Comparison of ENCODE assay signal across 8 cellular contexts in genomic region chr18:74551936-74552555, GRCh38. TPM values are rescaled to one million over a fixed set of nuclear protein-coding genes. Genes with fewer than 3 reads are reported as not detected.
DNase-seq lines count a peak whose midpoint lies in the region; TF ChIP-seq lines count a peak whose summit lies in the region.

No MANE protein-coding gene starts in this region.

- no peak overlapping the region for H3K27ac ChIP-seq in MM.1S (ENCODE audit: low read length)
- H3K27ac ChIP-seq in osteoblast (ENCODE audit: low read depth, low read length): no peak overlapping the region
- H3K27ac ChIP-seq in tibial nerve: no peak overlapping the region

- DNase-seq in GM03348 (ENCODE audit: low spot score) (peak; percentile 90), HCEC 1CT (peak; percentile 75), MM.1S (peak; percentile 85), SIG-M5 (lab: John Stamatoyannopoulos, UW) (peak; percentile 5), foreskin melanocyte (peak; percentile 68), osteoblast (ENCODE audit: insufficient read length, low spot score, missing footprints) (peak; percentile 97), tibial nerve (ENCODE audit: low spot score in 2 of 2) (peak; percentile 83 to 97)
- DNase-seq in activated effector memory CD4-positive, alpha-beta T cell treated with Interleukin-2 at 50 U/mL for 16 hours: peak; percentile 58

- H3K9me3 ChIP-seq in MM.1S (replicated peaks; ENCODE audit: insufficient read depth, low read length): no peaks in the 10 kb centered on the region
- H3K9me3 ChIP-seq in osteoblast (ENCODE audit: low read depth, low read length): no peaks in the 10 kb centered on the region
- H3K9me3 ChIP-seq in tibial nerve: peaks cover 0 to 22% (median 3%) of the 10 kb centered on the region in 4 donors

- no peaks in the 10 kb centered on the region for H3K9me2 ChIP-seq in MM.1S (replicated peaks; ENCODE audit: insufficient read depth, low read length)

- H2AFZ ChIP-seq in MM.1S (ENCODE audit: low read length): peak overlapping the region; percentile 19; the same call in 1 of the 2 replicates
- no peak overlapping the region for H2AFZ ChIP-seq in osteoblast (ENCODE audit: low read length)

- no peak for TF ChIP-seq EP300 in tibial nerve (IDR thresholded peaks at IDR 0.05)

- H4K20me1 ChIP-seq in MM.1S (ENCODE audit: insufficient read depth, low read length) (no peaks in the 10 kb centered on the region), osteoblast (ENCODE audit: insufficient read depth, low read length) (no peaks in the 10 kb centered on the region)

- no peak overlapping the region for H3K4me3 ChIP-seq in MM.1S (ENCODE audit: low read length)
- H3K4me3 ChIP-seq in osteoblast (ENCODE audit: insufficient read depth, low read length): no peak overlapping the region
- no peak overlapping the region for H3K4me3 ChIP-seq in tibial nerve

- no peak overlapping the region for H3K9ac ChIP-seq in MM.1S (ENCODE audit: low read length)

- no peaks in the 10 kb centered on the region for H3K36me3 ChIP-seq in MM.1S (replicated peaks; ENCODE audit: insufficient read depth, low read length)
- no peaks in the 10 kb centered on the region for H3K36me3 ChIP-seq in osteoblast (ENCODE audit: insufficient read depth, low read length)
- H3K36me3 ChIP-seq in tibial nerve: no peaks in the 10 kb centered on the region

- no peaks in the 10 kb centered on the region for H3K79me2 ChIP-seq in MM.1S (ENCODE audit: low read length)
- H3K79me2 ChIP-seq in osteoblast (ENCODE audit: insufficient read depth, low read length): no peaks in the 10 kb centered on the region

- 24 to 26% methylated on average over 5 of the region's 5 CpGs for WGBS in tibial nerve, 2 donors

- H3K27me3 ChIP-seq in MM.1S (replicated peaks; ENCODE audit: insufficient read depth, low read length) (no peaks in the 10 kb centered on the region), osteoblast (ENCODE audit: insufficient read depth, low read length) (peaks cover 18% of the 10 kb centered on the region), tibial nerve (no peaks in the 10 kb centered on the region)

- TF ChIP-seq POLR2A in tibial nerve (IDR thresholded peaks at IDR 0.05): no peak

- H3K4me2 ChIP-seq in MM.1S (ENCODE audit: low read depth, low read length) (no peak overlapping the region), osteoblast (ENCODE audit: insufficient read depth, low read length) (no peak overlapping the region)

- no peaks in the 10 kb centered on the region for H3F3A ChIP-seq in MM.1S (ENCODE audit: insufficient read depth, low read length)

- TF ChIP-seq CTCF in MM.1S (IDR thresholded peaks at IDR 0.05; ENCODE audit: low read length) (peak; percentile 79), osteoblast (IDR thresholded peaks at IDR 0.05; ENCODE audit: extremely low read depth, low read depth, low read length) (peak; percentile 87), tibial nerve (IDR thresholded peaks at IDR 0.05) (peak; percentile 72 to 83 (median 75))

- peaks cover 6% of the 10 kb centered on the region for H3K4me1 ChIP-seq in MM.1S (ENCODE audit: low read length)
- H3K4me1 ChIP-seq in osteoblast (ENCODE audit: insufficient read depth, low read length): peaks cover 4% of the 10 kb centered on the region
- H3K4me1 ChIP-seq in tibial nerve: peaks cover 0 to 15% (median 4%) of the 10 kb centered on the region in 4 donors

RNA-seq across cellular contexts. Expression of gene CNDP1, which starts 17.7 kb away (rescaled TPM):
- not detected in 2 replicates for total RNA-seq in osteoblast
- 1 to 10 TPM in 1 of 4 donors, under 1 TPM in 1, not detected in 2; 0.22 to 1.0 TPM for total RNA-seq in tibial nerve

RNA-seq across cellular contexts. Expression of gene ZNF407, which starts 45.6 kb away (rescaled TPM):
- total RNA-seq in osteoblast: 16.6 and 19.4 TPM in 2 replicates
- total RNA-seq in tibial nerve: 10 to 100 TPM; 18.6 to 22.8 (median 19.6) TPM

RNA-seq across cellular contexts. Expression of gene CNDP2, which starts 55.9 kb away (rescaled TPM):
- total RNA-seq in osteoblast: 25.3 and 27.7 TPM in 2 replicates
- total RNA-seq in tibial nerve: 10 to 100 TPM; 71.8 to 87.8 (median 81.5) TPM

Comparison
In these comparisons a context has a peak if more than half of its experiments do, and no peak if none do; other contexts are left out.
1. DNase-seq: peak in every context shown above with its lines; median percentile 97 in osteoblast; 90 in GM03348; 90 in tibial nerve; 85 in MM.1S; 75 in HCEC 1CT; 68 in foreskin melanocyte; 58 in activated effector memory CD4-positive, alpha-beta T cell treated with Interleukin-2 at 50 U/mL for 16 hours; 5 in SIG-M5.